ENCODE assay signal across 1 cellular context in the genomic region with DNA sequence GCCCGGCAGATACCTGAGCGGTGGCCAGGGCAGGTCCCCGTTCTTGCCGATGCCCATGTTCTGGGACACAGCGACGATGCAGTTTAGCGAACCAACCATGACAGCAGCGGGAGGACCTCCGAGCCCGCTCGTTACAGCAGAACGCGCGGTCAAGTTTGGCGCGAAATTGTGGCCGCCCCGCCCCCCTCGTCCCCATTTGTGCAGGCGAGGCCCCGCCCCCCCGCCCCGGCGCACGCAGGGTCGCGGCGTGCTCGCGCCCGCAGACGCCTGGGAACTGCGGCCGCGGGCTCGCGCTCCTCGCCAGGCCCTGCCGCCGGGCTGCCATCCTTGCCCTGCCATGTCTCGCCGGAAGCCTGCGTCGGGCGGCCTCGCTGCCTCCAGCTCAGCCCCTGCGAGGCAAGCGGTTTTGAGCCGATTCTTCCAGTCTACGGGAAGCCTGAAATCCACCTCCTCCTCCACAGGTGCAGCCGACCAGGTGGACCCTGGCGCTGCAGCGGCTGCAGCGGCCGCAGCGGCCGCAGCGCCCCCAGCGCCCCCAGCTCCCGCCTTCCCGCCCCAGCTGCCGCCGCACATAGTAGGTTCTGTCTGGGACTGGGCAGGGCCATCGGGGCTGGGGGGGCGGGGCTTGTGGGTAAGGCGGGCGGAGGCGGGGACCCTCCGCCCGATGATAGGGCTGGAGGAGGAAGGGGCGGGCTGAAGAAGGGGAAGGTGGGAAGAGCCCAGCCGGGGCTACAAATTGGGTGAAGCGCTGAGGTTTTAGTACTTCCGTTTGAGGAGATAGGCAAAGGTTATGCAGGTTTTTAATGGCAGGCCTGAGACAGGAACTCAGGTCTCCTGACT.
A peak's percentile ranks its signal among the peaks of the same experiment; 100 is the strongest.
TF ChIP-seq lines count a peak whose summit lies in the region.

A gene (minus strand): TSS at position 593 of the 840 bp plus-strand sequence. CDS start 494 bp downstream, at position 99.
A gene (plus strand): TSS at position 262 of the 840 bp plus-strand sequence. CDS start 76 bp downstream, at position 338.

TF ChIP-seq in neural cell, 6 proteins besides CTCF, POLR2A, EP300 and RAD21 (continued from another document):
- TF ChIP-seq, protein P1, sequence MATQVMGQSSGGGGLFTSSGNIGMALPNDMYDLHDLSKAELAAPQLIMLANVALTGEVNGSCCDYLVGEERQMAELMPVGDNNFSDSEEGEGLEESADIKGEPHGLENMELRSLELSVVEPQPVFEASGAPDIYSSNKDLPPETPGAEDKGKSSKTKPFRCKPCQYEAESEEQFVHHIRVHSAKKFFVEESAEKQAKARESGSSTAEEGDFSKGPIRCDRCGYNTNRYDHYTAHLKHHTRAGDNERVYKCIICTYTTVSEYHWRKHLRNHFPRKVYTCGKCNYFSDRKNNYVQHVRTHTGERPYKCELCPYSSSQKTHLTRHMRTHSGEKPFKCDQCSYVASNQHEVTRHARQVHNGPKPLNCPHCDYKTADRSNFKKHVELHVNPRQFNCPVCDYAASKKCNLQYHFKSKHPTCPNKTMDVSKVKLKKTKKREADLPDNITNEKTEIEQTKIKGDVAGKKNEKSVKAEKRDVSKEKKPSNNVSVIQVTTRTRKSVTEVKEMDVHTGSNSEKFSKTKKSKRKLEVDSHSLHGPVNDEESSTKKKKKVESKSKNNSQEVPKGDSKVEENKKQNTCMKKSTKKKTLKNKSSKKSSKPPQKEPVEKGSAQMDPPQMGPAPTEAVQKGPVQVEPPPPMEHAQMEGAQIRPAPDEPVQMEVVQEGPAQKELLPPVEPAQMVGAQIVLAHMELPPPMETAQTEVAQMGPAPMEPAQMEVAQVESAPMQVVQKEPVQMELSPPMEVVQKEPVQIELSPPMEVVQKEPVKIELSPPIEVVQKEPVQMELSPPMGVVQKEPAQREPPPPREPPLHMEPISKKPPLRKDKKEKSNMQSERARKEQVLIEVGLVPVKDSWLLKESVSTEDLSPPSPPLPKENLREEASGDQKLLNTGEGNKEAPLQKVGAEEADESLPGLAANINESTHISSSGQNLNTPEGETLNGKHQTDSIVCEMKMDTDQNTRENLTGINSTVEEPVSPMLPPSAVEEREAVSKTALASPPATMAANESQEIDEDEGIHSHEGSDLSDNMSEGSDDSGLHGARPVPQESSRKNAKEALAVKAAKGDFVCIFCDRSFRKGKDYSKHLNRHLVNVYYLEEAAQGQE (IDR thresholded peaks at IDR 0.05; ENCODE audit: borderline replicate concordance) = peak; percentile 30
